ENCODE assay signal across 12 cellular contexts in genomic region chr11:23079382-23079813, GRCh38.
DNase-seq lines count a peak whose midpoint lies in the region; ATAC-seq and TF ChIP-seq lines count a peak whose summit lies in the region.
"Had no signal": no experiment of that assay in that cellular context is flagged by ENCODE, and none has a peak within 500 bp of the region (broad histone marks: within the 10 kb centered on the region; RNA-seq: fewer than 3 reads in every experiment).

No MANE protein-coding gene starts in this region.

- TF ChIP-seq EP300 in SK-N-SH (IDR thresholded peaks at IDR 0.05; ENCODE audit: borderline replicate concordance in 1 of 2, low read depth in 1 of 2, low read length in 1 of 2) (peak in 1 of 2 experiments; percentile 37; a peak in 1 of 4 replicates), stomach (IDR thresholded peaks at IDR 0.05) (no peak)

- H3K4me1 ChIP-seq in SK-N-SH (ENCODE audit: control insufficient read depth in 1 of 2, insufficient read depth in 2 of 2, low read depth in 1 of 2, low read length in 1 of 2) (peaks cover 0 to 2% of the 10 kb centered on the region in 2 experiments; a peak in 2 of 4 replicates), stomach (no peaks in the 10 kb centered on the region)
- H3K4me1 ChIP-seq: gastroesophageal sphincter had no signal

- no peak overlapping the region; the same call in 1 of the 2 replicates for H3K9ac ChIP-seq in SK-N-SH

- no peaks in the 10 kb centered on the region for H3K36me3 Mint-ChIP-seq in activated naive CD8-positive, alpha-beta T cell treated with anti-CD3 and anti-CD28 coated beads for 36 hours
- H3K36me3 Mint-ChIP-seq: activated naive CD4-positive, alpha-beta T cell treated with anti-CD3 and anti-CD28 coated beads, Interleukin-2, amount 50 U/mL, for 24 hours had no signal

- WGBS in SK-N-SH (ENCODE audit: low lambda C conversion rate): 12% methylated on average over 3 of the region's 3 CpGs
- WGBS in stomach, 5 donors: 42 to 52% (median 47%) methylated on average over 3 of the region's 3 CpGs
- WGBS in lower leg skin, 2 donors: 37 to 48% methylated on average over 3 of the region's 3 CpGs

- H3K4me3 ChIP-seq in SK-N-SH (ENCODE audit: low read depth in 2 of 2, low read length in 1 of 2) (no peak overlapping the region), stomach (no peak overlapping the region), lower leg skin (ENCODE audit: low read depth, poor library complexity, severe bottlenecking) (no peak overlapping the region)
- H3K4me3 ChIP-seq: gastroesophageal sphincter had no signal

- H3K27ac Mint-ChIP-seq in activated naive CD8-positive, alpha-beta T cell treated with anti-CD3 and anti-CD28 coated beads for 36 hours: no peak overlapping the region
- H3K27ac Mint-ChIP-seq: activated naive CD4-positive, alpha-beta T cell treated with anti-CD3 and anti-CD28 coated beads, Interleukin-2, amount 50 U/mL, for 24 hours; B cell had no signal

- H3K4me1 Mint-ChIP-seq in activated naive CD8-positive, alpha-beta T cell treated with anti-CD3 and anti-CD28 coated beads for 36 hours: no peaks in the 10 kb centered on the region
- H3K4me1 Mint-ChIP-seq: activated naive CD4-positive, alpha-beta T cell treated with anti-CD3 and anti-CD28 coated beads, Interleukin-2, amount 50 U/mL, for 24 hours; B cell had no signal

- no peak overlapping the region for H2AFZ ChIP-seq in SK-N-SH (ENCODE audit: low read depth)

- H3K27me3 ChIP-seq in SK-N-SH (ENCODE audit: insufficient read depth) (no peaks in the 10 kb centered on the region), stomach (no peaks in the 10 kb centered on the region)
- H3K27me3 ChIP-seq: gastroesophageal sphincter had no signal

- no peak overlapping the region for H3K4me3 Mint-ChIP-seq in activated naive CD8-positive, alpha-beta T cell treated with anti-CD3 and anti-CD28 coated beads for 36 hours
- H3K4me3 Mint-ChIP-seq: activated naive CD4-positive, alpha-beta T cell treated with anti-CD3 and anti-CD28 coated beads, Interleukin-2, amount 50 U/mL, for 24 hours; B cell had no signal

- POLR2A ChIA-PET in SK-N-SH (lab: Yijun Ruan, JAX): no interaction called here

- TF ChIP-seq POLR2A in stomach (IDR thresholded peaks at IDR 0.05) (no peak), lower leg skin (IDR thresholded peaks at IDR 0.05) (no peak)

- CTCF ChIA-PET in SK-N-SH (lab: Yijun Ruan, JAX): interaction anchor here (1.0 kb wide), 1 partner anchor 43 kb away, joined by 4 read pairs; no protein-coding TSS in a partner anchor

- H3K4me2 ChIP-seq in SK-N-SH: peak overlapping the region; percentile 52; the same call in 1 of the 2 replicates

- H3K36me3 ChIP-seq in SK-N-SH (replicated peaks in 1 of 2; ENCODE audit: control insufficient read depth in 1 of 2, insufficient read depth in 2 of 2, low read length in 1 of 2) (no peaks in the 10 kb centered on the region), stomach (no peaks in the 10 kb centered on the region)
- H3K36me3 ChIP-seq: gastroesophageal sphincter had no signal

- H3K9me3 ChIP-seq in SK-N-SH (no peaks in the 10 kb centered on the region; the same call in 1 of the 2 replicates), stomach (no peaks in the 10 kb centered on the region)
- H3K9me3 ChIP-seq: gastroesophageal sphincter had no signal

- ATAC-seq in GM19468 (IDR thresholded peaks at IDR 0.05; ENCODE audit: extremely low read depth, unreplicated experiment): peak; percentile 53
- ATAC-seq in HG03045 (IDR thresholded peaks at IDR 0.05; ENCODE audit: unreplicated experiment): peak; percentile 84
- ATAC-seq: gastroesophageal sphincter had no signal

- H3K9me2 ChIP-seq in SK-N-SH: no peaks in the 10 kb centered on the region

- intact Hi-C loops in stomach (cut with DNase I; ENCODE audit: low total_unique reads): no loop called here
- intact Hi-C loops in lower leg skin (cut with DNase I; ENCODE audit: low total_unique reads): no loop called here

- no peaks in the 10 kb centered on the region for H3K79me2 ChIP-seq in SK-N-SH (ENCODE audit: insufficient read depth)

- no peak for TF ChIP-seq RAD21 in SK-N-SH (IDR thresholded peaks at IDR 0.05; ENCODE audit: low read length)

- DNase-seq in D341Med (ENCODE audit: low spot score) (peak; percentile 6), SK-N-SH (no peak), stomach (no peak), lower leg skin (ENCODE audit: low spot score in 2 of 2) (no peak)
- no peak for DNase-seq in activated naive CD8-positive, alpha-beta T cell treated with anti-CD3 and anti-CD28 coated beads for 36 hours
- no peak for DNase-seq in activated naive CD4-positive, alpha-beta T cell (lab: John Stamatoyannopoulos, UW)
- DNase-seq: NCI-H146 had no signal

- no peaks in the 10 kb centered on the region for H4K20me1 ChIP-seq in SK-N-SH (ENCODE audit: insufficient read depth)

- no peaks in the 10 kb centered on the region for H3K9me3 Mint-ChIP-seq in activated naive CD8-positive, alpha-beta T cell treated with anti-CD3 and anti-CD28 coated beads for 36 hours
- H3K9me3 Mint-ChIP-seq: activated naive CD4-positive, alpha-beta T cell treated with anti-CD3 and anti-CD28 coated beads, Interleukin-2, amount 50 U/mL, for 24 hours had no signal

- peaks cover 16% of the 10 kb centered on the region for H3F3A ChIP-seq in SK-N-SH (replicated peaks; ENCODE audit: insufficient read depth)

- TF ChIP-seq CTCF in SK-N-SH (IDR thresholded peaks at IDR 0.05) (no peak), stomach (IDR thresholded peaks at IDR 0.05) (no peak), lower leg skin (IDR thresholded peaks at IDR 0.05) (no peak)

- H3K27me3 Mint-ChIP-seq in activated naive CD8-positive, alpha-beta T cell treated with anti-CD3 and anti-CD28 coated beads for 36 hours: no peaks in the 10 kb centered on the region
- H3K27me3 Mint-ChIP-seq: activated naive CD4-positive, alpha-beta T cell treated with anti-CD3 and anti-CD28 coated beads, Interleukin-2, amount 50 U/mL, for 24 hours; B cell had no signal

- H3K27ac ChIP-seq in SK-N-SH (ENCODE audit: low read depth in 2 of 2, low read length in 1 of 2) (peak overlapping the region; percentile 58 to 73; a peak in 3 of 4 replicates), stomach (no peak overlapping the region)
- H3K27ac ChIP-seq: gastroesophageal sphincter had no signal

TF ChIP-seq in SK-N-SH, 30 proteins besides CTCF, POLR2A, EP300 and RAD21:
- TF ChIP-seq MAX (IDR thresholded peaks at IDR 0.05; ENCODE audit: low read depth): no peak
- no peak; the same call in 1 of the 2 replicates for TF ChIP-seq GATA2 (CRISPR knock-in tag; IDR thresholded peaks at IDR 0.05)
- TF ChIP-seq FOSL2 (IDR thresholded peaks at IDR 0.05; ENCODE audit: borderline replicate concordance, low read depth): 0 out of 2 replicates have a peak, but pooled peaks have one; percentile 18
- 0 out of 2 replicates have a peak, but pooled peaks have one; percentile 24 for TF ChIP-seq TEAD4 (IDR thresholded peaks at IDR 0.05; ENCODE audit: borderline replicate concordance, insufficient read depth)
- TF ChIP-seq NFIC (IDR thresholded peaks at IDR 0.05; ENCODE audit: borderline replicate concordance): no peak
- TF ChIP-seq FOXJ3 (CRISPR knock-in tag; IDR thresholded peaks at IDR 0.05): no peak
- peak; percentile 64 for TF ChIP-seq TCF12 (IDR thresholded peaks at IDR 0.05)
- TF ChIP-seq IRF3 (IDR thresholded peaks at IDR 0.05; ENCODE audit: low read depth, low read length): no peak
- no peak for TF ChIP-seq ELF1 (IDR thresholded peaks at IDR 0.05)
- no peak for TF ChIP-seq GABPA (IDR thresholded peaks at IDR 0.05; ENCODE audit: low read depth)
- no peak for TF ChIP-seq MEF2A (IDR thresholded peaks at IDR 0.05; ENCODE audit: borderline replicate concordance, low read depth)
- TF ChIP-seq CHD2 (IDR thresholded peaks at IDR 0.05; ENCODE audit: low read length, partially characterized antibody): no peak
- TF ChIP-seq RCOR1 (IDR thresholded peaks at IDR 0.05; ENCODE audit: low read length): no peak
- no peak for TF ChIP-seq YY1 (IDR thresholded peaks at IDR 0.05; ENCODE audit: low read depth)
- no peak for TF ChIP-seq SMC3 (IDR thresholded peaks at IDR 0.05; ENCODE audit: low read depth, low read length)
- peak; percentile 36; the same call in 1 of the 2 replicates for TF ChIP-seq USF1 (IDR thresholded peaks at IDR 0.05; ENCODE audit: borderline replicate concordance, low read depth)
- TF ChIP-seq FOXM1 (IDR thresholded peaks at IDR 0.05; ENCODE audit: low read depth): 0 out of 2 replicates have a peak, but pooled peaks have one; percentile 17
- peak; percentile 7; the same call in 1 of the 2 replicates for TF ChIP-seq JUND (IDR thresholded peaks at IDR 0.05)
- peak; percentile 75 for TF ChIP-seq PBX3 (IDR thresholded peaks at IDR 0.05)
- TF ChIP-seq TAF1 (IDR thresholded peaks at IDR 0.05; ENCODE audit: borderline replicate concordance, low read depth, low read length): no peak

Comparison
In these comparisons a context has a peak if more than half of its experiments do, and no peak if none do; other contexts are left out.
1. H3K27ac ChIP-seq: peak in SK-N-SH (2 of 2); none in stomach (0 of 5).